ENCODE assay signal across 16 cellular contexts in the genomic region with DNA sequence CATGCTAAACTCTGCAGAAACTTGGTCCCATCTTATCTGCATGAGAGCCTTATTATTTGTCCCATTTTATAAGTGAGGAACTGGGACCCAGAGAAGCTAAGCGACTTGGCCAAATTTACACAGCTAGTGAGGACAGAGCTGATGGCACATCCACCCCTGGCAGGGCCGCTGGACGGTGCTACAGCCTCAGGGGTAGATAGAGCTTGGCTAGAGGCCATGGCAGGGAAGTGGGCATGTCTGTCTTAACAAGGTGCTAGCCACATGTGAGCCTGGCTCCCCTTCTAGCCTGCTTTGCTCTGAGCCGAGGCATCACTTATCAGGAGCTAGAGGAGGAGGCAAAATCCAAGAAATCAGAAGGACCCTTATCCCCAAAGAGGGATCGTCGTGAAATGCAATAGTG. TPM values are rescaled to one million over a fixed set of nuclear protein-coding genes. Genes with fewer than 3 reads are reported as not detected.
A peak's percentile ranks its signal among the peaks of the same experiment; 100 is the strongest.
DNase-seq lines count a peak whose midpoint lies in the region; ATAC-seq and TF ChIP-seq lines count a peak whose summit lies in the region.
"Had no signal": no experiment of that assay in that cellular context is flagged by ENCODE, and none has a peak within 500 bp of the region (broad histone marks: within the 10 kb centered on the region; RNA-seq: fewer than 3 reads in every experiment).

No MANE protein-coding gene starts in this region.

- no peak overlapping the region for H2BK12ac ChIP-seq in neuronal stem cell (ENCODE audit: low read length)

- H3K9me3 ChIP-seq in Panc1 (ENCODE audit: control insufficient read depth, insufficient read depth, low read depth, low read length) = no peaks in the 10 kb centered on the region
- H3K9me3 ChIP-seq in neuronal stem cell (replicated peaks in 1 of 2; ENCODE audit: control insufficient read depth in 2 of 2, insufficient read depth in 1 of 2, low read depth in 1 of 2, low read length in 2 of 2) = no peaks in the 10 kb centered on the region
- H3K9me3 ChIP-seq in CD8-positive, alpha-beta memory T cell (ENCODE audit: low read length) = no peaks in the 10 kb centered on the region
- H3K9me3 ChIP-seq: BLaER1 had no signal

- peaks cover 3% of the 10 kb centered on the region for H3K27me3 Mint-ChIP-seq in activated naive CD4-positive, alpha-beta T cell treated with anti-CD3 and anti-CD28 coated beads for 36 hours (ENCODE audit: low read depth)
- peaks cover 0 to 11% of the 10 kb centered on the region in 2 donors for H3K27me3 Mint-ChIP-seq in CD8-positive, alpha-beta memory T cell

- no peak for DNase-seq in activated naive CD4-positive, alpha-beta T cell treated with anti-CD3 and anti-CD28 coated beads for 36 hours
- DNase-seq in activated naive CD4-positive, alpha-beta T cell (lab: John Stamatoyannopoulos, UW) = no peak
- no peak for DNase-seq in Panc1 (ENCODE audit: low read depth, low spot score)
- peak; percentile 42 for DNase-seq in islet precursor cell
- no peak for DNase-seq in neuronal stem cell (ENCODE audit: low spot score)
- DNase-seq in pons (ENCODE audit: low spot score) = no peak
- no peak for DNase-seq in CD8-positive, alpha-beta memory T cell
- DNase-seq: 8988T; Calu3; CD4-positive, alpha-beta memory T cell; DMS79 treated with DMSO at 0.1 percent for 48 hours; GF-D8; GOT3; H9 had no signal

- H3K79me1 ChIP-seq in neuronal stem cell (ENCODE audit: low read depth, low read length) = no peaks in the 10 kb centered on the region

- H3K27ac ChIP-seq in Panc1 (ENCODE audit: low read length) (no peak overlapping the region), neuronal stem cell (replicated peaks; ENCODE audit: low read length) (no peak overlapping the region)
- H3K27ac ChIP-seq in CD8-positive, alpha-beta memory T cell (ENCODE audit: low read depth, low read length) = no peak overlapping the region
- H3K27ac ChIP-seq: BLaER1 had no signal

- no peak overlapping the region for H3K4me3 ChIP-seq in Panc1 (ENCODE audit: low read depth in 2 of 2, low read length in 2 of 2)
- H3K4me3 ChIP-seq in neuronal stem cell (ENCODE audit: low read length in 2 of 2) = peak overlapping the region in 1 of 2 donors; percentile 64
- no peak overlapping the region for H3K4me3 ChIP-seq in CD8-positive, alpha-beta memory T cell (ENCODE audit: low read length)
- H3K4me3 ChIP-seq: BLaER1 had no signal

- intact Hi-C loops in activated naive CD4-positive, alpha-beta T cell treated with anti-CD3 and anti-CD28 coated beads for 36 hours (cut with micrococcal nuclease) = no loop called here
- intact Hi-C loops in Panc1 (cut with micrococcal nuclease; ENCODE audit: unreplicated experiment) = no loop called here

- no peak overlapping the region for H2AK5ac ChIP-seq in neuronal stem cell (ENCODE audit: low read depth, low read length)

- H3K23ac ChIP-seq in neuronal stem cell (ENCODE audit: low read depth, low read length, poor library complexity) = no peak overlapping the region

- H2BK15ac ChIP-seq in neuronal stem cell (ENCODE audit: low read length) = no peak overlapping the region

- no peak overlapping the region for H3K14ac ChIP-seq in neuronal stem cell (ENCODE audit: low read length)

- no peaks in the 10 kb centered on the region for H3K9me3 Mint-ChIP-seq in activated naive CD4-positive, alpha-beta T cell treated with anti-CD3 and anti-CD28 coated beads for 36 hours
- no peaks in the 10 kb centered on the region for H3K9me3 Mint-ChIP-seq in CD8-positive, alpha-beta memory T cell
- H3K9me3 Mint-ChIP-seq: CD4-positive, alpha-beta memory T cell; H9 had no signal

- TF ChIP-seq CTCF in Panc1 (IDR thresholded peaks at IDR 0.05) = no peak

- no peak overlapping the region for H2BK120ac ChIP-seq in neuronal stem cell (ENCODE audit: low read depth, low read length)

- WGBS in neuronal stem cell (ENCODE audit: extremely low coverage in 2 of 2, insufficient read length in 2 of 2, insufficient replicate concordance in 1 of 2), 2 donors = no CpG with 5 or more reads among the region's 6 CpGs

- no peak overlapping the region for H3K4ac ChIP-seq in neuronal stem cell (ENCODE audit: low read length)

- no peak overlapping the region for H4K8ac ChIP-seq in neuronal stem cell (ENCODE audit: low read depth, low read length)

- POLR2A ChIA-PET in Panc1 (lab: Charles Lee) = no interaction called here
- POLR2A ChIA-PET in CD8-positive, alpha-beta memory T cell (lab: Charles Lee) = no interaction called here

- H2AFZ ChIP-seq in neuronal stem cell (ENCODE audit: low read length) = no peak overlapping the region

- no peak overlapping the region for H3K18ac ChIP-seq in neuronal stem cell (ENCODE audit: low read length)

- CTCF ChIA-PET in activated naive CD4-positive, alpha-beta T cell treated with anti-CD3 and anti-CD28 coated beads for 36 hours (lab: Charles Lee) = interaction anchor here (0.5 to 1.6 kb wide), 6 partner anchors 8 to 423 kb away, joined by 3 to 8 read pairs (median 4); no protein-coding TSS in a partner anchor
- CTCF ChIA-PET in Panc1 (lab: Charles Lee) = no interaction called here
- CTCF ChIA-PET in CD8-positive, alpha-beta memory T cell (lab: Charles Lee) = interaction anchor here (1.5 kb wide), 3 partner anchors 8 to 12 kb away, joined by 3 to 8 read pairs (median 4); no protein-coding TSS in a partner anchor

- no peaks in the 10 kb centered on the region for H3K4me1 ChIP-seq in Panc1 (ENCODE audit: control insufficient read depth, insufficient read depth, low read length)
- no peaks in the 10 kb centered on the region for H3K4me1 ChIP-seq in neuronal stem cell (ENCODE audit: control insufficient read depth in 2 of 2, insufficient read depth in 1 of 2, low read depth in 1 of 2, low read length in 2 of 2)
- H3K4me1 ChIP-seq in CD8-positive, alpha-beta memory T cell (ENCODE audit: insufficient read depth, low read length) = no peaks in the 10 kb centered on the region

- in situ Hi-C loops in Panc1 (cut with HindIII; ENCODE audit: low pct_unique_long_range_greater_than_20kb, low sequenced_read_pairs) = no loop called here

- H3K4me1 Mint-ChIP-seq in activated naive CD4-positive, alpha-beta T cell treated with anti-CD3 and anti-CD28 coated beads for 36 hours (ENCODE audit: low read depth) = no peaks in the 10 kb centered on the region
- no peaks in the 10 kb centered on the region for H3K4me1 Mint-ChIP-seq in CD8-positive, alpha-beta memory T cell
- H3K4me1 Mint-ChIP-seq: CD14-positive monocyte; CD4-positive, alpha-beta memory T cell had no signal

- no peak overlapping the region for H3K4me3 Mint-ChIP-seq in activated naive CD4-positive, alpha-beta T cell treated with anti-CD3 and anti-CD28 coated beads for 36 hours
- no peak overlapping the region for H3K4me3 Mint-ChIP-seq in CD8-positive, alpha-beta memory T cell
- H3K4me3 Mint-ChIP-seq: CD14-positive monocyte; CD4-positive, alpha-beta memory T cell; H9 had no signal

- H3K36me3 ChIP-seq in Panc1 (ENCODE audit: control insufficient read depth, insufficient read depth, low read length) (no peaks in the 10 kb centered on the region), neuronal stem cell (replicated peaks in 1 of 2; ENCODE audit: control insufficient read depth in 2 of 2, insufficient read depth in 2 of 2, low read length in 2 of 2) (no peaks in the 10 kb centered on the region)
- H3K36me3 ChIP-seq in CD8-positive, alpha-beta memory T cell (ENCODE audit: insufficient read depth, low read length) = no peaks in the 10 kb centered on the region
- H3K36me3 ChIP-seq: BLaER1 had no signal

- no peaks in the 10 kb centered on the region for H3K36me3 Mint-ChIP-seq in activated naive CD4-positive, alpha-beta T cell treated with anti-CD3 and anti-CD28 coated beads for 36 hours (ENCODE audit: low read depth)
- H3K36me3 Mint-ChIP-seq in CD8-positive, alpha-beta memory T cell = no peaks in the 10 kb centered on the region
- H3K36me3 Mint-ChIP-seq: CD14-positive monocyte; CD4-positive, alpha-beta memory T cell had no signal

- H2BK5ac ChIP-seq in neuronal stem cell (ENCODE audit: low read length) = no peak overlapping the region

- H3K27me3 ChIP-seq in Panc1 (ENCODE audit: control insufficient read depth, insufficient read depth, low read length) (no peaks in the 10 kb centered on the region), neuronal stem cell (ENCODE audit: control insufficient read depth in 3 of 3, insufficient read depth in 3 of 3, low read depth in 1 of 3, low read length in 3 of 3) (peaks cover 0 to 4% (median 4%) of the 10 kb centered on the region in 3 experiments)
- H3K27me3 ChIP-seq in CD8-positive, alpha-beta memory T cell (ENCODE audit: insufficient read depth, low read length, poor library complexity, severe bottlenecking) = no peaks in the 10 kb centered on the region
- H3K27me3 ChIP-seq: BLaER1 had no signal

- ATAC-seq in Panc1 = 0 out of 2 replicates have a peak, but pooled peaks have one; percentile 37

- peak overlapping the region; percentile 52 for H3K9ac ChIP-seq in neuronal stem cell (ENCODE audit: low read depth, low read length, poor library complexity)
- H3K9ac ChIP-seq: BLaER1 had no signal

- BruUV-seq in Panc1 (replicated peaks; lab: Mats Ljungman, UMichigan) = no TSS peak

- no peak overlapping the region for H3K4me2 ChIP-seq in neuronal stem cell (ENCODE audit: insufficient read depth, low read length, poor library complexity, severe bottlenecking)
- H3K4me2 ChIP-seq: BLaER1 had no signal

- no peak overlapping the region for H4K91ac ChIP-seq in neuronal stem cell (ENCODE audit: low read depth, low read length, poor library complexity)

- H3K27ac Mint-ChIP-seq in activated naive CD4-positive, alpha-beta T cell treated with anti-CD3 and anti-CD28 coated beads for 36 hours = peak overlapping the region; percentile 44
- peak overlapping the region in 1 of 8 donors; percentile 21 for H3K27ac Mint-ChIP-seq in CD8-positive, alpha-beta memory T cell
- H3K27ac Mint-ChIP-seq: CD4-positive, alpha-beta memory T cell; H9 had no signal

RNA-seq across cellular contexts. Expression of a gene that starts 36.7 kb away (rescaled TPM):
- total RNA-seq in activated naive CD4-positive, alpha-beta T cell treated with anti-CD3 and anti-CD28 coated beads for 36 hours = 1 to 10 TPM; 1.3 to 1.4 TPM
- total RNA-seq in Panc1 (2021; ENCODE audit: unreplicated experiment) = 38.9 TPM
- 29.7 TPM for polyA plus RNA-seq in Panc1 (2012; ENCODE audit: insufficient read length)
- polyA plus RNA-seq in neuronal stem cell (2013, experiment 1 of 2) = 0.82 TPM
- 0.94 TPM for polyA plus RNA-seq in neuronal stem cell (2013, experiment 2 of 2)
- total RNA-seq in CD8-positive, alpha-beta memory T cell = 1 to 10 TPM; 2.3 to 2.4 TPM
- polyA plus RNA-seq in CD8-positive, alpha-beta memory T cell = 0.56 TPM

Comparison
In these comparisons a context has a peak if more than half of its experiments do, and no peak if none do; other contexts are left out.
1. RNA of a gene that starts 36.7 kb away (total RNA-seq): 38.9 TPM in Panc1 (single experiment); 2.3 to 2.4 TPM in CD8-positive, alpha-beta memory T cell and 1.3 to 1.4 TPM in activated naive CD4-positive, alpha-beta T cell treated with anti-CD3 and anti-CD28 coated beads for 36 hours; every median in the first group is over 10 times any median in the second.